ENCODE assay signal across 8 cellular contexts in genomic region chr5:132103969-132104391, GRCh38. TPM values are rescaled to one million over a fixed set of nuclear protein-coding genes. Genes with fewer than 3 reads are reported as not detected.
DNase-seq lines count a peak whose midpoint lies in the region; ATAC-seq and TF ChIP-seq lines count a peak whose summit lies in the region.

No MANE protein-coding gene starts in this region.

- H3K9ac ChIP-seq in DND-41 (ENCODE audit: low read depth, low read length): no peak overlapping the region
- H3K9ac ChIP-seq in IMR-90 (ENCODE audit: low read depth, low read length): no peak overlapping the region
- no peak overlapping the region for H3K9ac ChIP-seq in duodenal mucosa (ENCODE audit: low read depth in 1 of 2, low read length in 2 of 2)

- peak overlapping the region; percentile 75 for H3K18ac ChIP-seq in IMR-90 (ENCODE audit: low read depth, low read length)

- no CpG with 5 or more reads among the region's 6 CpGs for WGBS in IMR-90 (ENCODE audit: extremely low coverage in 2 of 2, insufficient read length in 1 of 2), 2 experiments

- peak overlapping the region; percentile 41 to 74; a peak in 3 of 4 replicates for H4K8ac ChIP-seq in IMR-90 (ENCODE audit: low read depth in 2 of 2, low read length in 2 of 2)

- H3K9me3 ChIP-seq in DND-41 (ENCODE audit: insufficient read depth, low read length, severe bottlenecking): no peaks in the 10 kb centered on the region
- H3K9me3 ChIP-seq in IMR-90 (ENCODE audit: control insufficient read depth, insufficient read depth, low read length): no peaks in the 10 kb centered on the region
- no peaks in the 10 kb centered on the region for H3K9me3 ChIP-seq in duodenal mucosa (ENCODE audit: control insufficient read depth in 1 of 2, low read length in 2 of 2)

- TF ChIP-seq CTCF in DND-41 (IDR thresholded peaks at IDR 0.05; ENCODE audit: borderline replicate concordance, extremely low read depth, low read length, poor library complexity, severe bottlenecking): peak; percentile 4
- TF ChIP-seq CTCF in IMR-90 (conservative IDR thresholded peaks at IDR 0.05; ENCODE audit: low read depth, low read length): no peak

- H4K20me1 ChIP-seq in DND-41 (ENCODE audit: insufficient read depth, low read length) (peaks cover 31% of the 10 kb centered on the region), IMR-90 (ENCODE audit: insufficient read depth, low read length) (no peaks in the 10 kb centered on the region)

- H2AK5ac ChIP-seq in IMR-90 (ENCODE audit: low read depth, low read length): peak overlapping the region; percentile 82

- peak overlapping the region; percentile 18 for H2AK9ac ChIP-seq in IMR-90 (replicated peaks; ENCODE audit: low read depth, low read length, poor library complexity)

- H3K4me3 ChIP-seq in DND-41 (ENCODE audit: low read depth in 1 of 2, low read length in 2 of 2) (no peak overlapping the region), IMR-90 (ENCODE audit: insufficient read depth, low read depth, low read length) (no peak overlapping the region), duodenal mucosa (ENCODE audit: low read depth in 1 of 2, low read length in 2 of 2) (no peak overlapping the region)

- peak overlapping the region; percentile 67 for H4K91ac ChIP-seq in IMR-90 (ENCODE audit: insufficient read depth, low read depth, low read length)

- dilution Hi-C loops in IMR-90 (cut with HindIII; ENCODE audit: low sequenced_read_pairs, unreplicated experiment): no loop called here

- H3K4ac ChIP-seq in IMR-90 (ENCODE audit: low read depth, low read length): peak overlapping the region; percentile 99

- no peaks in the 10 kb centered on the region for H3K79me2 ChIP-seq in DND-41 (ENCODE audit: insufficient read depth, low read length)

- peak overlapping the region; percentile 92 for H2BK20ac ChIP-seq in IMR-90 (ENCODE audit: low read depth, low read length)

- no peak overlapping the region for H3K27ac ChIP-seq in DND-41 (ENCODE audit: low read length)
- peak overlapping the region; percentile 92 for H3K27ac ChIP-seq in IMR-90 (ENCODE audit: insufficient read depth, low read length)
- H3K27ac ChIP-seq in duodenal mucosa (ENCODE audit: low read depth, low read length): peak overlapping the region; percentile 26

- TF ChIP-seq RAD21 in IMR-90 (IDR thresholded peaks at IDR 0.05; ENCODE audit: low read length): no peak

- no peaks in the 10 kb centered on the region for H3K79me1 ChIP-seq in IMR-90 (ENCODE audit: low read depth in 1 of 2, low read length in 2 of 2)

- H3K14ac ChIP-seq in IMR-90 (replicated peaks; ENCODE audit: low read depth, low read length): peak overlapping the region; percentile 82

- peak; percentile 56; the same call in 2 of the 3 replicates for ATAC-seq in DND-41 (ENCODE audit: insufficient read depth, low read depth)
- peak; percentile 20 for ATAC-seq in GM21367 (IDR thresholded peaks at IDR 0.05; ENCODE audit: unreplicated experiment)
- no peak; the same call in 1 of the 2 replicates for ATAC-seq in IMR-90 (ENCODE audit: low read depth)

- H3K9me1 ChIP-seq in IMR-90 (ENCODE audit: insufficient read depth, low read length): peaks cover 30% of the 10 kb centered on the region

- H3K4me1 ChIP-seq in DND-41 (ENCODE audit: insufficient read depth, low read length) (peaks cover 11% of the 10 kb centered on the region), IMR-90 (ENCODE audit: control insufficient read depth, insufficient read depth, low read length) (peaks cover 24% of the 10 kb centered on the region), duodenal mucosa (ENCODE audit: control insufficient read depth in 1 of 2, insufficient read depth in 2 of 2, low read length in 2 of 2) (peaks cover 22 to 24% of the 10 kb centered on the region in 2 donors)

- POLR2A ChIA-PET in IMR-90 (lab: Charles Lee; ENCODE audit: unreplicated experiment): interaction anchor here (0.6 kb wide), 1 partner anchor 555 kb away, joined by 6 read pairs; no protein-coding TSS in a partner anchor

- H3K36me3 ChIP-seq in DND-41 (ENCODE audit: insufficient read depth, low read length): no peaks in the 10 kb centered on the region
- H3K36me3 ChIP-seq in IMR-90 (ENCODE audit: control insufficient read depth, insufficient read depth, low read length): no peaks in the 10 kb centered on the region
- no peaks in the 10 kb centered on the region for H3K36me3 ChIP-seq in duodenal mucosa (ENCODE audit: control insufficient read depth in 1 of 2, insufficient read depth in 2 of 2, low read length in 2 of 2)

- no TSS peak for BruUV-seq in IMR-90 (replicated peaks; lab: Mats Ljungman, UMichigan)

- H4K5ac ChIP-seq in IMR-90 (ENCODE audit: low read depth, low read length): peak overlapping the region; percentile 84

- H3K23ac ChIP-seq in IMR-90 (ENCODE audit: low read depth, low read length): peak overlapping the region; percentile 55

- DNase-seq in DND-41: no peak
- no peak for DNase-seq in IMR-90
- no peak for DNase-seq in germinal center (ENCODE audit: low spot score)
- no peak for DNase-seq in NCI-H345 treated with DMSO at 0.1 percent for 48 hours (lab: John Stamatoyannopoulos, UW; ENCODE audit: unreplicated experiment)
- no peak for DNase-seq in iPS-NIHi11 (ENCODE audit: low spot score)
- DNase-seq in central memory CD4-positive, alpha-beta T cell: no peak

- H3K4me2 ChIP-seq in DND-41 (ENCODE audit: insufficient read depth, low read length) (no peak overlapping the region), IMR-90 (ENCODE audit: low read depth, low read length) (no peak overlapping the region)

- H2BK5ac ChIP-seq in IMR-90 (ENCODE audit: low read depth, low read length, poor library complexity, severe bottlenecking): peak overlapping the region; percentile 75

- in situ Hi-C loops in IMR-90 (cut with MboI; ENCODE audit: low sequenced_read_pairs): no loop called here

- H2AFZ ChIP-seq in DND-41 (ENCODE audit: low read depth, low read length) (no peak overlapping the region), IMR-90 (replicated peaks; ENCODE audit: low read length, poor library complexity) (peak overlapping the region; percentile 56)

- no peak overlapping the region for H3K56ac ChIP-seq in IMR-90 (ENCODE audit: extremely low read depth, insufficient read depth, low read length)

- peaks cover 32% of the 10 kb centered on the region for H3K27me3 ChIP-seq in DND-41 (ENCODE audit: insufficient read depth, low read length, poor library complexity)
- no peaks in the 10 kb centered on the region for H3K27me3 ChIP-seq in IMR-90 (ENCODE audit: control insufficient read depth, insufficient read depth, low read length)
- no peaks in the 10 kb centered on the region for H3K27me3 ChIP-seq in duodenal mucosa (ENCODE audit: control insufficient read depth in 1 of 2, insufficient read depth in 2 of 2, low read length in 2 of 2)

- CTCF ChIA-PET in IMR-90 (lab: Yijun Ruan, JAX): interaction anchor here (0.9 kb wide), 1 partner anchor 11 kb away, joined by 3 read pairs; no protein-coding TSS in a partner anchor

- H2BK120ac ChIP-seq in IMR-90 (ENCODE audit: low read depth, low read length): peak overlapping the region; percentile 91

- intact Hi-C loops in IMR-90 (cut with micrococcal nuclease): no loop called here

- H2BK15ac ChIP-seq in IMR-90 (ENCODE audit: low read depth, low read length): peak overlapping the region; percentile 62; the same call in 2 of the 3 replicates

- no peak for TF ChIP-seq POLR2A in IMR-90 (IDR thresholded peaks at IDR 0.05; ENCODE audit: low read depth, low read length)

TF ChIP-seq in IMR-90, 13 proteins besides CTCF, POLR2A, EP300 and RAD21:
- TF ChIP-seq BHLHE40 (IDR thresholded peaks at IDR 0.05; ENCODE audit: low read depth, low read length): no peak

RNA-seq across cellular contexts. Expression of gene CSF2, which starts 30.4 kb away (rescaled TPM):
- not detected in 2 replicates for total RNA-seq in IMR-90 (2012; rRNA removed)
- 0.26 and 0.31 TPM in 2 replicates for polyA plus RNA-seq in IMR-90 (2012; rRNA removed)
- 0.31 and 1.2 TPM in 2 replicates for polyA plus RNA-seq in IMR-90 (2012; cell fraction: cytosol; rRNA removed)
- 0.70 and 0.79 TPM in 2 replicates for polyA plus RNA-seq in IMR-90 (2012; cell fraction: nucleus; rRNA removed; ENCODE audit: low replicate concordance)

RNA-seq across cellular contexts. Expression of gene IL3, which starts 43.5 kb away (rescaled TPM):
- not detected in 2 replicates for total RNA-seq in IMR-90 (2012; rRNA removed)
- not detected in 2 replicates for polyA plus RNA-seq in IMR-90 (2012; rRNA removed)
- polyA plus RNA-seq in IMR-90 (2012; cell fraction: cytosol; rRNA removed): not detected in 2 replicates
- polyA plus RNA-seq in IMR-90 (2012; cell fraction: nucleus; rRNA removed; ENCODE audit: low replicate concordance): not detected in 2 replicates
